Comparison of ENCODE assay signal across 1 cellular context in genomic region chr12:1594295-1595025, GRCh38.
TF ChIP-seq lines count a peak whose summit lies in the region.

Gene FBXL14, minus strand, starts transcription at chr12:1594581. Its CDS starts 515 bp downstream, at chr12:1594066.

TF ChIP-seq in K562, 482 proteins besides CTCF, POLR2A, EP300 and RAD21 (continued from another document and continues in another):
- TF ChIP-seq, protein P1, sequence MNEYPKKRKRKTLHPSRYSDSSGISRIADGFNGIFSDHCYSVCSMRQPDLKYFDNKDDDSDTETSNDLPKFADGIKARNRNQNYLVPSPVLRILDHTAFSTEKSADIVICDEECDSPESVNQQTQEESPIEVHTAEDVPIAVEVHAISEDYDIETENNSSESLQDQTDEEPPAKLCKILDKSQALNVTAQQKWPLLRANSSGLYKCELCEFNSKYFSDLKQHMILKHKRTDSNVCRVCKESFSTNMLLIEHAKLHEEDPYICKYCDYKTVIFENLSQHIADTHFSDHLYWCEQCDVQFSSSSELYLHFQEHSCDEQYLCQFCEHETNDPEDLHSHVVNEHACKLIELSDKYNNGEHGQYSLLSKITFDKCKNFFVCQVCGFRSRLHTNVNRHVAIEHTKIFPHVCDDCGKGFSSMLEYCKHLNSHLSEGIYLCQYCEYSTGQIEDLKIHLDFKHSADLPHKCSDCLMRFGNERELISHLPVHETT (CRISPR knock-in tag; conservative IDR thresholded peaks at IDR 0.05 in 1 of 2, IDR thresholded peaks at IDR 0.05 in 1 of 2): peak in 1 of 2 experiments; percentile 98; a peak in 2 of 4 replicates
- TF ChIP-seq, protein P2, sequence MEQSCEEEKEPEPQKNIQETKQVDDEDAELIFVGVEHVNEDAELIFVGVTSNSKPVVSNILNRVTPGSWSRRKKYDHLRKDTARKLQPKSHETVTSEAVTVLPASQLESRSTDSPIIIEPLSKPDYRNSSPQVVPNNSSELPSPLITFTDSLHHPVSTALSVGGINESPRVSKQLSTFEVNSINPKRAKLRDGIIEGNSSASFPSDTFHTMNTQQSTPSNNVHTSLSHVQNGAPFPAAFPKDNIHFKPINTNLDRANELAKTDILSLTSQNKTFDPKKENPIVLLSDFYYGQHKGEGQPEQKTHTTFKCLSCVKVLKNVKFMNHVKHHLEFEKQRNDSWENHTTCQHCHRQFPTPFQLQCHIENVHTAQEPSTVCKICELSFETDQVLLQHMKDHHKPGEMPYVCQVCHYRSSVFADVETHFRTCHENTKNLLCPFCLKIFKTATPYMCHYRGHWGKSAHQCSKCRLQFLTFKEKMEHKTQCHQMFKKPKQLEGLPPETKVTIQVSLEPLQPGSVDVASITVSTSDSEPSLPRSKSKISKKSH (CRISPR knock-in tag; IDR thresholded peaks at IDR 0.05): no peak
- peak; percentile 79 for TF ChIP-seq TCF7L2 (IDR thresholded peaks at IDR 0.05; ENCODE audit: low read depth, low read length)
- TF ChIP-seq, protein P3, sequence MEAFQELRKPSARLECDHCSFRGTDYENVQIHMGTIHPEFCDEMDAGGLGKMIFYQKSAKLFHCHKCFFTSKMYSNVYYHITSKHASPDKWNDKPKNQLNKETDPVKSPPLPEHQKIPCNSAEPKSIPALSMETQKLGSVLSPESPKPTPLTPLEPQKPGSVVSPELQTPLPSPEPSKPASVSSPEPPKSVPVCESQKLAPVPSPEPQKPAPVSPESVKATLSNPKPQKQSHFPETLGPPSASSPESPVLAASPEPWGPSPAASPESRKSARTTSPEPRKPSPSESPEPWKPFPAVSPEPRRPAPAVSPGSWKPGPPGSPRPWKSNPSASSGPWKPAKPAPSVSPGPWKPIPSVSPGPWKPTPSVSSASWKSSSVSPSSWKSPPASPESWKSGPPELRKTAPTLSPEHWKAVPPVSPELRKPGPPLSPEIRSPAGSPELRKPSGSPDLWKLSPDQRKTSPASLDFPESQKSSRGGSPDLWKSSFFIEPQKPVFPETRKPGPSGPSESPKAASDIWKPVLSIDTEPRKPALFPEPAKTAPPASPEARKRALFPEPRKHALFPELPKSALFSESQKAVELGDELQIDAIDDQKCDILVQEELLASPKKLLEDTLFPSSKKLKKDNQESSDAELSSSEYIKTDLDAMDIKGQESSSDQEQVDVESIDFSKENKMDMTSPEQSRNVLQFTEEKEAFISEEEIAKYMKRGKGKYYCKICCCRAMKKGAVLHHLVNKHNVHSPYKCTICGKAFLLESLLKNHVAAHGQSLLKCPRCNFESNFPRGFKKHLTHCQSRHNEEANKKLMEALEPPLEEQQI (IDR thresholded peaks at IDR 0.05): no peak
- TF ChIP-seq RCOR1 (IDR thresholded peaks at IDR 0.05; ENCODE audit: borderline replicate concordance in 1 of 2, low read depth in 2 of 2, low read length in 2 of 2): 0 out of 4 replicates have a peak, but pooled peaks of 1 of the 2 experiments have one; percentile 20
- peak; percentile 79 for TF ChIP-seq VEZF1 (CRISPR knock-in tag; IDR thresholded peaks at IDR 0.05)
- TF ChIP-seq ZNF134 (CRISPR knock-in tag; conservative IDR thresholded peaks at IDR 0.05): no peak
- TF ChIP-seq ETV5 (CRISPR knock-in tag; IDR thresholded peaks at IDR 0.05; ENCODE audit: low read depth): no peak
- no peak for TF ChIP-seq EHMT2 (IDR thresholded peaks at IDR 0.05)
- no peak for TF ChIP-seq ZNF282 (CRISPR knock-in tag; IDR thresholded peaks at IDR 0.05)
- TF ChIP-seq, protein P4, sequence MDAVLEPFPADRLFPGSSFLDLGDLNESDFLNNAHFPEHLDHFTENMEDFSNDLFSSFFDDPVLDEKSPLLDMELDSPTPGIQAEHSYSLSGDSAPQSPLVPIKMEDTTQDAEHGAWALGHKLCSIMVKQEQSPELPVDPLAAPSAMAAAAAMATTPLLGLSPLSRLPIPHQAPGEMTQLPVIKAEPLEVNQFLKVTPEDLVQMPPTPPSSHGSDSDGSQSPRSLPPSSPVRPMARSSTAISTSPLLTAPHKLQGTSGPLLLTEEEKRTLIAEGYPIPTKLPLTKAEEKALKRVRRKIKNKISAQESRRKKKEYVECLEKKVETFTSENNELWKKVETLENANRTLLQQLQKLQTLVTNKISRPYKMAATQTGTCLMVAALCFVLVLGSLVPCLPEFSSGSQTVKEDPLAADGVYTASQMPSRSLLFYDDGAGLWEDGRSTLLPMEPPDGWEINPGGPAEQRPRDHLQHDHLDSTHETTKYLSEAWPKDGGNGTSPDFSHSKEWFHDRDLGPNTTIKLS (IDR thresholded peaks at IDR 0.05; ENCODE audit: borderline replicate concordance, low read depth): 0 out of 2 replicates have a peak, but pooled peaks have one; percentile 15
- TF ChIP-seq, protein P5, sequence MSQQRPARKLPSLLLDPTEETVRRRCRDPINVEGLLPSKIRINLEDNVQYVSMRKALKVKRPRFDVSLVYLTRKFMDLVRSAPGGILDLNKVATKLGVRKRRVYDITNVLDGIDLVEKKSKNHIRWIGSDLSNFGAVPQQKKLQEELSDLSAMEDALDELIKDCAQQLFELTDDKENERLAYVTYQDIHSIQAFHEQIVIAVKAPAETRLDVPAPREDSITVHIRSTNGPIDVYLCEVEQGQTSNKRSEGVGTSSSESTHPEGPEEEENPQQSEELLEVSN (IDR thresholded peaks at IDR 0.05; ENCODE audit: borderline replicate concordance in 1 of 2, extremely low read depth in 1 of 2, insufficient read depth in 1 of 2, insufficient read length in 1 of 2, low read depth in 1 of 2, low read length in 1 of 2, poor library complexity in 1 of 2, severe bottlenecking in 1 of 2): peak in 1 of 2 experiments; percentile 13
- no peak for TF ChIP-seq LCOR (CRISPR knock-in tag; IDR thresholded peaks at IDR 0.05)
- no peak for TF ChIP-seq SPI1 (IDR thresholded peaks at IDR 0.05; ENCODE audit: borderline replicate concordance, low read depth, low read length)
- no peak for TF ChIP-seq RBM34 (IDR thresholded peaks at IDR 0.05; ENCODE audit: borderline replicate concordance, insufficient read depth, low read length)
- peak; percentile 63; the same call in 1 of the 2 replicates for TF ChIP-seq MITF (IDR thresholded peaks at IDR 0.05)
- TF ChIP-seq ZNF354B (CRISPR knock-in tag; IDR thresholded peaks at IDR 0.05): no peak
- TF ChIP-seq GABPB2 (CRISPR knock-in tag; conservative IDR thresholded peaks at IDR 0.05): no peak
- no peak for TF ChIP-seq ZBTB8A (IDR thresholded peaks at IDR 0.05; ENCODE audit: partially characterized antibody)
- TF ChIP-seq ZNF57 (CRISPR knock-in tag; IDR thresholded peaks at IDR 0.05): no peak
- no peak for TF ChIP-seq ZC3H4 (CRISPR knock-in tag; IDR thresholded peaks at IDR 0.05; ENCODE audit: borderline replicate concordance)
- TF ChIP-seq, protein P6, sequence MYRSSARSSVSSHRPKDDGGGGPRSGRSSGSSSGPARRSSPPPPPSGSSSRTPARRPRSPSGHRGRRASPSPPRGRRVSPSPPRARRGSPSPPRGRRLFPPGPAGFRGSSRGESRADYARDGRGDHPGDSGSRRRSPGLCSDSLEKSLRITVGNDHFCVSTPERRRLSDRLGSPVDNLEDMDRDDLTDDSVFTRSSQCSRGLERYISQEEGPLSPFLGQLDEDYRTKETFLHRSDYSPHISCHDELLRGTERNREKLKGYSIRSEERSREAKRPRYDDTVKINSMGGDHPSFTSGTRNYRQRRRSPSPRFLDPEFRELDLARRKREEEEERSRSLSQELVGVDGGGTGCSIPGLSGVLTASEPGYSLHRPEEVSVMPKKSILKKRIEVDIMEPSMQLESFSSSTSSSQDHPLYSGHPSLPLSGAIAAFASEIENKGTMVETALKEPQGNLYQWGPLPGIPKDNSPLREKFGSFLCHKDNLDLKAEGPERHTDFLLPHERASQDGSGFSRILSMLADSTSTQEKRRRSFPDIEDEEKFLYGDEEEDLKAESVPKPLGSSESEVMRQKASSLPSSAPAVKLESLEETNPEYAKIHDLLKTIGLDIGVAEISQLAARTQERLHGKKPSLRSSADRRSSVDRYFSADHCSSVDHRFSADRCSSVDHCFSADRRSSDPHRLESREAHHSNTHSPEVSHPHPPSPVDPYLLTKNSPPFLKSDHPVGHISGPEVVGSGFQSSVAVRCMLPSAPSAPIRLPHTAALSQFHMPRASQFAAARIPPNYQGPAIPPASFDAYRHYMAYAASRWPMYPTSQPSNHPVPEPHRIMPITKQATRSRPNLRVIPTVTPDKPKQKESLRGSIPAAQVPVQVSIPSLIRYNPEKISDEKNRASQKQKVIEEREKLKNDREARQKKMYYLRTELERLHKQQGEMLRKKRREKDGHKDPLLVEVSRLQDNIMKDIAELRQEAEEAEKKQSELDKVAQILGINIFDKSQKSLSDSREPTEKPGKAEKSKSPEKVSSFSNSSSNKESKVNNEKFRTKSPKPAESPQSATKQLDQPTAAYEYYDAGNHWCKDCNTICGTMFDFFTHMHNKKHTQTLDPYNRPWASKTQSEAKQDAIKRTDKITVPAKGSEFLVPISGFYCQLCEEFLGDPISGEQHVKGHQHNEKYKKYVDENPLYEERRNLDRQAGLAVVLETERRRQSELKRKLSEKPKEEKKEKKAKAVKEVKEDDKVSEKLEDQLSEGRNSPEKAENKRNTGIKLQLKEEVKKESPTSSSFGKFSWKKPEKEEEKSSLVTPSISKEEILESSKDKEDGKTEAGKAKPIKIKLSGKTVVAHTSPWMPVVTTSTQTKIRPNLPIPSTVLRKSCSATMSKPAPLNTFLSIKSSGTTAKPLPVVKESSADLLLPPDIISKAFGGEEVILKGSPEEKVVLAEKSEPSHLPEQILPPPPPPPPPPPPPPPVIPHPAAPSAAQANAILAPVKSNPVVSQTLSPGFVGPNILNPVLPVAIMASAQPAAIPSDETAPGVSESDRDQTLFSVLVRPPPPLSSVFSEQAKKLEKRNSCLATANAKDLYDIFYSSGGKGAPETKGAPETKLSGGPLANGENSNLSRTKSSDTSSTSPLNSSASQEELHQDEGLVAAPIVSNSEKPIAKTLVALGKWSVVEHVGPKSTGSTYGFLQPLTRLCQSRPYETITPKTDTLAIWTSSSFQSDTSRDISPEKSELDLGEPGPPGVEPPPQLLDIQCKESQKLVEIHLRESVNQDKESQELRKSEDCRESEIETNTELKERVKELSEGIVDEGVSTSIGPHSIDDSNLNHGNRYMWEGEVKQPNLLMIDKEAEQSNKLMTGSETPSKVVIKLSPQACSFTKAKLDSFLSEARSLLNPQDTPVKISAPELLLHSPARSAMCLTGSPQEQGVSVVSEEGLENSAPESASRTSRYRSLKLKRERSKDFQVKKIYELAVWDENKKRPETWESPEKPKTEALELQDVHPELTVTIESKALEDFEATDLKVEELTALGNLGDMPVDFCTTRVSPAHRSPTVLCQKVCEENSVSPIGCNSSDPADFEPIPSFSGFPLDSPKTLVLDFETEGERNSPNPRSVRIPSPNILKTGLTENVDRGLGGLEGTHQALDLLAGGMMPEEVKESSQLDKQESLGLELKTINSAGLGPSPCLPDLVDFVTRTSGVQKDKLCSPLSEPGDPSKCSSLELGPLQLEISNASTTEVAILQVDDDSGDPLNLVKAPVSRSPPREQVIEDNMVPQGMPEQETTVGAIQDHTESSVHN (IDR thresholded peaks at IDR 0.05; ENCODE audit: borderline replicate concordance in 1 of 2, low read depth in 1 of 2): no peak
- TF ChIP-seq, protein P7, sequence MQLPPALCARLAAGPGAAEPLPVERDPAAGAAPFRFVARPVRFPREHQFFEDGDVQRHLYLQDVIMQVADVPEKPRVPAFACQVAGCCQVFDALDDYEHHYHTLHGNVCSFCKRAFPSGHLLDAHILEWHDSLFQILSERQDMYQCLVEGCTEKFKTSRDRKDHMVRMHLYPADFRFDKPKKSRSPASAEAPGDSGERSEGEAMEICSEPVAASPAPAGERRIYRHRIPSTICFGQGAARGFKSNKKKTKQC (CRISPR knock-in tag; IDR thresholded peaks at IDR 0.05): no peak
- TF ChIP-seq CHD1 (IDR thresholded peaks at IDR 0.05; ENCODE audit: low read length): no peak
- no peak for TF ChIP-seq DACH1 (IDR thresholded peaks at IDR 0.05; ENCODE audit: partially characterized antibody)
- TF ChIP-seq FOXK2 (conservative IDR thresholded peaks at IDR 0.05 in 1 of 2, IDR thresholded peaks at IDR 0.05 in 1 of 2; ENCODE audit: low read depth in 2 of 2): peak in 1 of 2 experiments; percentile 56; a peak in 1 of 4 replicates
- peak; percentile 71 for TF ChIP-seq USF1 (CRISPR knock-in tag; IDR thresholded peaks at IDR 0.05)
